Comparison of ENCODE assay signal across 11 cellular contexts in genomic region chr2:239296020-239296932, GRCh38.
DNase-seq lines count a peak whose midpoint lies in the region; ATAC-seq and TF ChIP-seq lines count a peak whose summit lies in the region.
"Had no signal": no experiment of that assay in that cellular context is flagged by ENCODE, and none has a peak within 500 bp of the region (broad histone marks: within the 10 kb centered on the region; RNA-seq: fewer than 3 reads in every experiment).

No MANE protein-coding gene starts in this region.

- peaks cover 12% of the 10 kb centered on the region for H3K36me3 Mint-ChIP-seq in T-helper 2 cell treated with Interferon-gamma antibody and Interleukin-4, amounts not matched to agents 5 μg/mL and 100 μg/mL, for 36 hours (ENCODE audit: low read depth)
- H3K36me3 Mint-ChIP-seq in activated naive CD8-positive, alpha-beta T cell treated with anti-CD3 and anti-CD28 coated beads for 36 hours, result peaks cover 4% of the 10 kb centered on the region
- H3K36me3 Mint-ChIP-seq in stimulated activated memory B cell treated with anti-CD40 and anti-IgM and Interleukin-4, amounts not matched to agents 10 μg/mL and 1 μg/mL and 100 μg/mL, for 72 hours, result peaks cover 2% of the 10 kb centered on the region
- H3K36me3 Mint-ChIP-seq: naive B cell had no signal

- no peaks in the 10 kb centered on the region for H3K27me3 Mint-ChIP-seq in T-helper 2 cell treated with Interferon-gamma antibody and Interleukin-4, amounts not matched to agents 5 μg/mL and 100 μg/mL, for 36 hours (ENCODE audit: low read depth)
- H3K27me3 Mint-ChIP-seq in activated naive CD8-positive, alpha-beta T cell treated with anti-CD3 and anti-CD28 coated beads for 36 hours, result no peaks in the 10 kb centered on the region
- no peaks in the 10 kb centered on the region for H3K27me3 Mint-ChIP-seq in stimulated activated memory B cell treated with anti-CD40 and anti-IgM and Interleukin-4, amounts not matched to agents 10 μg/mL and 1 μg/mL and 100 μg/mL, for 72 hours

- ATAC-seq in left colon (no peak), HG02885 (IDR thresholded peaks at IDR 0.05; ENCODE audit: poor library complexity, unreplicated experiment) (no peak)
- ATAC-seq in stimulated activated memory B cell treated with anti-CD40 and anti-IgM and Interleukin-4, amounts not matched to agents 10 μg/mL and 1 μg/mL and 100 μg/mL, for 72 hours, result no peak

- H3K9me3 Mint-ChIP-seq in T-helper 2 cell treated with Interferon-gamma antibody and Interleukin-4, amounts not matched to agents 5 μg/mL and 100 μg/mL, for 36 hours, result no peaks in the 10 kb centered on the region
- no peaks in the 10 kb centered on the region for H3K9me3 Mint-ChIP-seq in activated naive CD8-positive, alpha-beta T cell treated with anti-CD3 and anti-CD28 coated beads for 36 hours
- H3K9me3 Mint-ChIP-seq in stimulated activated memory B cell treated with anti-CD40 and anti-IgM and Interleukin-4, amounts not matched to agents 10 μg/mL and 1 μg/mL and 100 μg/mL, for 72 hours, result no peaks in the 10 kb centered on the region
- H3K9me3 Mint-ChIP-seq: naive B cell had no signal

- peak overlapping the region; percentile 78 for H3K4me3 Mint-ChIP-seq in T-helper 2 cell treated with Interferon-gamma antibody and Interleukin-4, amounts not matched to agents 5 μg/mL and 100 μg/mL, for 36 hours
- peak overlapping the region; percentile 35 for H3K4me3 Mint-ChIP-seq in activated naive CD8-positive, alpha-beta T cell treated with anti-CD3 and anti-CD28 coated beads for 36 hours
- H3K4me3 Mint-ChIP-seq in stimulated activated memory B cell treated with anti-CD40 and anti-IgM and Interleukin-4, amounts not matched to agents 10 μg/mL and 1 μg/mL and 100 μg/mL, for 72 hours, result no peak overlapping the region
- H3K4me3 Mint-ChIP-seq: naive B cell had no signal

- H3K27ac Mint-ChIP-seq in T-helper 2 cell treated with Interferon-gamma antibody and Interleukin-4, amounts not matched to agents 5 μg/mL and 100 μg/mL, for 36 hours, result peak overlapping the region; percentile 83
- peak overlapping the region; percentile 25 for H3K27ac Mint-ChIP-seq in activated naive CD8-positive, alpha-beta T cell treated with anti-CD3 and anti-CD28 coated beads for 36 hours
- H3K27ac Mint-ChIP-seq in stimulated activated memory B cell treated with anti-CD40 and anti-IgM and Interleukin-4, amounts not matched to agents 10 μg/mL and 1 μg/mL and 100 μg/mL, for 72 hours, result peak overlapping the region; percentile 30

- CTCF ChIA-PET in HEK293T (lab: Yijun Ruan, JAX), result no interaction called here

- DNase-seq in T-helper 2 cell treated with Interferon-gamma antibody and Interleukin-4, amounts not matched to agents 5 μg/mL and 100 μg/mL, for 36 hours (ENCODE audit: low spot score), result no peak
- no peak for DNase-seq in T-helper 2 cell
- DNase-seq in activated naive CD8-positive, alpha-beta T cell treated with anti-CD3 and anti-CD28 coated beads for 36 hours, result no peak
- DNase-seq in left colon, result peak; percentile 30 to 36
- no peak for DNase-seq in GDM1 (lab: John Stamatoyannopoulos, UW)
- no peak for DNase-seq in HEK293T (ENCODE audit: extremely low spot score)
- DNase-seq: amniotic stem cell, naive B cell, NCI-H2171 treated with DMSO at 0.1 percent for 48 hours had no signal

- intact Hi-C loops in left colon (cut with DNase I, micrococcal nuclease), result no loop called here

- POLR2A ChIA-PET in HEK293T (lab: Yijun Ruan, JAX), result no interaction called here

- H3K4me1 Mint-ChIP-seq in T-helper 2 cell treated with Interferon-gamma antibody and Interleukin-4, amounts not matched to agents 5 μg/mL and 100 μg/mL, for 36 hours (ENCODE audit: low read depth), result peaks cover 48% of the 10 kb centered on the region
- peaks cover 53% of the 10 kb centered on the region for H3K4me1 Mint-ChIP-seq in activated naive CD8-positive, alpha-beta T cell treated with anti-CD3 and anti-CD28 coated beads for 36 hours
- peaks cover 62% of the 10 kb centered on the region for H3K4me1 Mint-ChIP-seq in stimulated activated memory B cell treated with anti-CD40 and anti-IgM and Interleukin-4, amounts not matched to agents 10 μg/mL and 1 μg/mL and 100 μg/mL, for 72 hours

TF ChIP-seq in HEK293T, 16 proteins besides CTCF, POLR2A, EP300 and RAD21:
- TF ChIP-seq ZNF384 (IDR thresholded peaks at IDR 0.05) (no peak), LEF1 (IDR thresholded peaks at IDR 0.05; ENCODE audit: borderline replicate concordance) (no peak)

Comparison
In these comparisons a context has a peak if more than half of its experiments do, and no peak if none do; other contexts are left out.
1. DNase-seq: peak in left colon (2 of 2); none in T-helper 2 cell treated with Interferon-gamma antibody and Interleukin-4, amounts not matched to agents 5 μg/mL and 100 μg/mL, for 36 hours (single experiment), T-helper 2 cell (0 of 5), activated naive CD8-positive, alpha-beta T cell treated with anti-CD3 and anti-CD28 coated beads for 36 hours (single experiment), GDM1 (single experiment) and HEK293T (single experiment).
2. H3K27ac Mint-ChIP-seq: peak in every context shown above with its lines; median percentile 83 in T-helper 2 cell treated with Interferon-gamma antibody and Interleukin-4, amounts not matched to agents 5 μg/mL and 100 μg/mL, for 36 hours; 30 in stimulated activated memory B cell treated with anti-CD40 and anti-IgM and Interleukin-4, amounts not matched to agents 10 μg/mL and 1 μg/mL and 100 μg/mL, for 72 hours; 25 in activated naive CD8-positive, alpha-beta T cell treated with anti-CD3 and anti-CD28 coated beads for 36 hours.